In genomic region chr11:105829084-105829483, GRCh38 we compare ENCODE assay signal across 13 cellular contexts.
DNase-seq lines count a peak whose midpoint lies in the region; ATAC-seq lines count a peak whose summit lies in the region.
"Had no signal": no experiment of that assay in that cellular context is flagged by ENCODE, and none has a peak within 500 bp of the region (broad histone marks: within the 10 kb centered on the region; RNA-seq: fewer than 3 reads in every experiment).

No MANE protein-coding gene starts in this region.

- peak; percentile 98 for ATAC-seq in GM18870 (IDR thresholded peaks at IDR 0.05; ENCODE audit: unreplicated experiment)
- peak; percentile 92 for ATAC-seq in HG02588 (IDR thresholded peaks at IDR 0.05; ENCODE audit: unreplicated experiment)
- ATAC-seq in HG03460 (IDR thresholded peaks at IDR 0.05; ENCODE audit: unreplicated experiment) = peak; percentile 95
- ATAC-seq: activated T-helper 17 cell treated with anti-CD3 and anti-CD28 coated beads, Interleukin-2, amount 50 U/mL, for 72 hours; HCT116 had no signal

- peak; percentile 34 for DNase-seq in globus pallidus (ENCODE audit: low spot score)
- DNase-seq in NCI-H2196 (lab: John Stamatoyannopoulos, UW; ENCODE audit: unreplicated experiment) = no peak
- no peak for DNase-seq in OCI-M1 (lab: John Stamatoyannopoulos, UW)
- no peak for DNase-seq in NCI-H1694 (lab: John Stamatoyannopoulos, UW)
- DNase-seq in COLO668 (lab: John Stamatoyannopoulos, UW; ENCODE audit: unreplicated experiment) = no peak
- DNase-seq: DMS153, NCI-H187 treated with DMSO at 0.1 percent for 48 hours, upper lobe of left lung had no signal
